ENCODE assay signal across 25 cellular contexts in genomic region chr19:30906871-30907270, GRCh38.
"Had no signal": no experiment of that assay in that cellular context is flagged by ENCODE, and none has a peak within 500 bp of the region (broad histone marks: within the 10 kb centered on the region; RNA-seq: fewer than 3 reads in every experiment).

No MANE protein-coding gene starts in this region.

- H3K36me3 ChIP-seq: neutrophil, pancreas, prostate gland, right atrium auricular region, right lobe of liver, sigmoid colon, suprapubic skin, tibial nerve, upper lobe of left lung, vagina had no signal

- H3K27ac ChIP-seq: neutrophil, pancreas, prostate gland, right atrium auricular region, right lobe of liver, sigmoid colon, suprapubic skin, testis, tibial nerve, upper lobe of left lung, vagina had no signal

- H3K4me1 ChIP-seq: pancreas, prostate gland, right atrium auricular region, right lobe of liver, sigmoid colon, suprapubic skin, testis, tibial nerve, upper lobe of left lung, vagina had no signal

- H3K4me3 ChIP-seq: pancreas, prostate gland, right atrium auricular region, right lobe of liver, sigmoid colon, suprapubic skin, testis, tibial nerve, upper lobe of left lung, vagina had no signal

- DNase-seq: naive B cell; naive thymus-derived CD8-positive, alpha-beta T cell; nephron progenitor cell; nucleus accumbens; pancreas; retina; right lobe of liver; sigmoid colon; small intestine; stimulated activated CD4-positive, alpha-beta T cell treated with anti-CD3 and anti-CD28 coated beads, Interleukin-15, amount 100 ng/mL, for 24 hours; stimulated activated CD4-positive, alpha-beta T cell treated with anti-CD3 and anti-CD28 coated beads, Interleukin-2, amount 100 ng/mL, for 24 hours; stimulated activated CD4-positive, alpha-beta T cell treated with anti-CD3 and anti-CD28 coated beads, Interleukin-2, amount 100 ng/mL, for 48 hours; stimulated activated CD4-positive, alpha-beta T cell treated with anti-CD3 and anti-CD28 coated beads, Interleukin-4, amount 100 ng/mL, for 24 hours; stimulated activated naive CD4-positive, alpha-beta T cell; stimulated activated naive CD8-positive, alpha-beta T cell treated with anti-CD3 and anti-CD28 coated beads, Interleukin-15, amount 100 ng/mL, for 72 hours; stimulated activated naive CD8-positive, alpha-beta T cell treated with anti-CD3 and anti-CD28 coated beads, Interleukin-15, Interleukin-2, amounts not matched to agents 100 U/mL and 50 U/mL, for 24 hours; testis; trophoblast cell; upper lobe of left lung had no signal

- H3K9me3 ChIP-seq: neutrophil, pancreas, prostate gland, right atrium auricular region, right lobe of liver, sigmoid colon, suprapubic skin, testis, tibial nerve, upper lobe of left lung, vagina had no signal

- H3K27me3 ChIP-seq: neutrophil, pancreas, right atrium auricular region, right lobe of liver, sigmoid colon, suprapubic skin, testis, tibial nerve, upper lobe of left lung, vagina had no signal
